Comparison of ENCODE assay signal across 13 cellular contexts in genomic region chr3:13217736-13218540, GRCh38.
DNase-seq lines count a peak whose midpoint lies in the region; ATAC-seq, FAIRE-seq and TF ChIP-seq lines count a peak whose summit lies in the region.
"Had no signal": no experiment of that assay in that cellular context is flagged by ENCODE, and none has a peak within 500 bp of the region (broad histone marks: within the 10 kb centered on the region; RNA-seq: fewer than 3 reads in every experiment).

No MANE protein-coding gene starts in this region.

- no peaks in the 10 kb centered on the region for H3K79me2 ChIP-seq in keratinocyte (ENCODE audit: control insufficient read depth, insufficient read depth, low read length)

- no peaks in the 10 kb centered on the region for H3K9me3 ChIP-seq in HEK293 (ENCODE audit: control insufficient read depth, insufficient read depth, low read depth, low read length)
- no peaks in the 10 kb centered on the region for H3K9me3 ChIP-seq in keratinocyte (ENCODE audit: control insufficient read depth, low read depth, low read length)

- H3K27ac ChIP-seq in HEK293 (ENCODE audit: extremely low read depth, low read depth, low read length) (no peak overlapping the region), keratinocyte (ENCODE audit: control insufficient read depth, insufficient read depth, low read length) (no peak overlapping the region)
- H3K27ac ChIP-seq: dorsolateral prefrontal cortex had no signal

- ATAC-seq in HG03108 (IDR thresholded peaks at IDR 0.05; ENCODE audit: unreplicated experiment), result no peak
- ATAC-seq: stimulated activated memory B cell treated with anti-CD40 and anti-IgM and Interleukin-4, amounts not matched to agents 10 μg/mL and 1 μg/mL and 100 μg/mL, for 72 hours had no signal

- H3K4me3 ChIP-seq in HEK293 (ENCODE audit: low read depth, low read length) (no peak overlapping the region), keratinocyte (ENCODE audit: control insufficient read depth in 2 of 3, extremely low read depth in 1 of 3, insufficient read depth in 2 of 3, low read depth in 1 of 3, low read length in 3 of 3) (no peak overlapping the region)
- H3K4me3 ChIP-seq: dorsolateral prefrontal cortex, lung had no signal

- H3K9me1 ChIP-seq in keratinocyte (ENCODE audit: control insufficient read depth, extremely low read depth, insufficient read depth, low read length), result no peaks in the 10 kb centered on the region

- H2AFZ ChIP-seq in keratinocyte (ENCODE audit: control insufficient read depth, low read length), result no peak overlapping the region

- H3K36me3 ChIP-seq in HEK293 (ENCODE audit: control insufficient read depth in 2 of 2, insufficient read depth in 1 of 2, low read length in 2 of 2) (no peaks in the 10 kb centered on the region), keratinocyte (ENCODE audit: control insufficient read depth in 2 of 2, extremely low read depth in 1 of 2, insufficient read depth in 2 of 2, low read length in 2 of 2) (no peaks in the 10 kb centered on the region)

- no peaks in the 10 kb centered on the region for H4K20me1 ChIP-seq in keratinocyte (ENCODE audit: control insufficient read depth, extremely low read depth, insufficient read depth, low read length)

- H3K9ac ChIP-seq in keratinocyte (ENCODE audit: control insufficient read depth, extremely low read depth, insufficient read depth, low read length), result no peak overlapping the region

- no peak for TF ChIP-seq CTCF in HEK293 (tag by site-specific recombination; IDR thresholded peaks at IDR 0.05)
- no peak for TF ChIP-seq CTCF in keratinocyte (optimal IDR thresholded peaks at IDR 0.05 in 1 of 3, IDR thresholded peaks at IDR 0.05 in 1 of 3, conservative IDR thresholded peaks at IDR 0.05 in 1 of 3; ENCODE audit: extremely low read depth in 1 of 3, insufficient read depth in 2 of 3, low read length in 3 of 3)

- peak overlapping the region; percentile 40 for H3K4me2 ChIP-seq in keratinocyte (ENCODE audit: control insufficient read depth, extremely low read depth, insufficient read depth, low read depth, low read length)

- CTCF ChIA-PET in HEK293 (lab: Yijun Ruan, JAX), result interaction anchor here (0.7 to 1.4 kb wide), 2 partner anchors 12 to 17 kb away, joined by 3 read pairs; no protein-coding TSS in a partner anchor

- DNase-seq in COLO668 (lab: John Stamatoyannopoulos, UW; ENCODE audit: unreplicated experiment) (peak; percentile 32), SW 1271 (lab: John Stamatoyannopoulos, UW) (peak; percentile 87 to 94), keratinocyte (ENCODE audit: low read depth, low spot score) (peak; percentile 81), NCI-H2029 (lab: John Stamatoyannopoulos, UW) (no peak), NK-92 (lab: John Stamatoyannopoulos, UW; ENCODE audit: unreplicated experiment) (no peak), T-helper 2 cell (no peak)
- DNase-seq: activated naive CD8-positive, alpha-beta T cell treated with anti-CD3 and anti-CD28 coated beads, Interleukin-2, amount 10 ng/mL, durations not matched to agents 7 days and 5 days; dorsolateral prefrontal cortex; stimulated activated CD4-positive, alpha-beta T cell treated with anti-CD3 and anti-CD28 coated beads, Interleukin-1b, Interleukin-23, amount 100 ng/mL, for 48 hours had no signal

- FAIRE-seq in keratinocyte (lab: Jason Lieb, UNC), result peak; percentile 90

- H3K4me1 ChIP-seq in HEK293 (ENCODE audit: control insufficient read depth, insufficient read depth, low read length) (no peaks in the 10 kb centered on the region), keratinocyte (ENCODE audit: control insufficient read depth, extremely low read depth, insufficient read depth, low read length) (peaks cover 18% of the 10 kb centered on the region)

- dilution Hi-C loops in keratinocyte (cut with MboI; ENCODE audit: extremely low pct_ligation_motif_present, low sequenced_read_pairs), result no loop called here

- H3K27me3 ChIP-seq in keratinocyte (ENCODE audit: control insufficient read depth, extremely low read depth, insufficient read depth, low read length), result no peaks in the 10 kb centered on the region
- H3K27me3 ChIP-seq: dorsolateral prefrontal cortex had no signal

- POLR2A ChIA-PET in HEK293 (lab: Yijun Ruan, JAX), result no interaction called here

TF ChIP-seq in HEK293, 187 proteins besides CTCF, POLR2A, EP300 and RAD21:
- TF ChIP-seq, protein P1, sequence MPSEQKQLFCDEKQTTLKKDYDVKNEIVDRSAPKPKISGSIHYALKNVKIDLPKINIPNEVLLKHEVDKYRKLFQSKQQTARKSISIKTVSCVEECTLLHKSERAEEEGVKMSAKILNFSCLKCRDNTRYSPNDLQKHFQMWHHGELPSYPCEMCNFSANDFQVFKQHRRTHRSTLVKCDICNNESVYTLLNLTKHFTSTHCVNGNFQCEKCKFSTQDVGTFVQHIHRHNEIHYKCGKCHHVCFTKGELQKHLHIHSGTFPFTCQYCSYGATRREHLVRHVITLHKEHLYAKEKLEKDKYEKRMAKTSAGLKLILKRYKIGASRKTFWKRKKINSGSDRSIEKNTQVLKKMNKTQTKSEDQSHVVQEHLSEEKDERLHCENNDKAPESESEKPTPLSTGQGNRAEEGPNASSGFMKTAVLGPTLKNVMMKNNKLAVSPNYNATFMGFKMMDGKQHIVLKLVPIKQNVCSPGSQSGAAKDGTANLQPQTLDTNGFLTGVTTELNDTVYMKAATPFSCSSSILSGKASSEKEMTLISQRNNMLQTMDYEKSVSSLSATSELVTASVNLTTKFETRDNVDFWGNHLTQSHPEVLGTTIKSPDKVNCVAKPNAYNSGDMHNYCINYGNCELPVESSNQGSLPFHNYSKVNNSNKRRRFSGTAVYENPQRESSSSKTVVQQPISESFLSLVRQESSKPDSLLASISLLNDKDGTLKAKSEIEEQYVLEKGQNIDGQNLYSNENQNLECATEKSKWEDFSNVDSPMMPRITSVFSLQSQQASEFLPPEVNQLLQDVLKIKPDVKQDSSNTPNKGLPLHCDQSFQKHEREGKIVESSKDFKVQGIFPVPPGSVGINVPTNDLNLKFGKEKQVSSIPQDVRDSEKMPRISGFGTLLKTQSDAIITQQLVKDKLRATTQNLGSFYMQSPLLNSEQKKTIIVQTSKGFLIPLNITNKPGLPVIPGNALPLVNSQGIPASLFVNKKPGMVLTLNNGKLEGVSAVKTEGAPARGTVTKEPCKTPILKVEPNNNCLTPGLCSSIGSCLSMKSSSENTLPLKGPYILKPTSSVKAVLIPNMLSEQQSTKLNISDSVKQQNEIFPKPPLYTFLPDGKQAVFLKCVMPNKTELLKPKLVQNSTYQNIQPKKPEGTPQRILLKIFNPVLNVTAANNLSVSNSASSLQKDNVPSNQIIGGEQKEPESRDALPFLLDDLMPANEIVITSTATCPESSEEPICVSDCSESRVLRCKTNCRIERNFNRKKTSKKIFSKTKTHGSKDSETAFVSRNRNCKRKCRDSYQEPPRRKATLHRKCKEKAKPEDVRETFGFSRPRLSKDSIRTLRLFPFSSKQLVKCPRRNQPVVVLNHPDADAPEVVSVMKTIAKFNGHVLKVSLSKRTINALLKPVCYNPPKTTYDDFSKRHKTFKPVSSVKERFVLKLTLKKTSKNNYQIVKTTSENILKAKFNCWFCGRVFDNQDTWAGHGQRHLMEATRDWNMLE (tag by site-specific recombination; conservative IDR thresholded peaks at IDR 0.05; ENCODE audit: low read depth), result no peak
- TF ChIP-seq ZNF600 (tag by site-specific recombination; IDR thresholded peaks at IDR 0.05), result no peak
- TF ChIP-seq GLIS1 (tag by site-specific recombination; IDR thresholded peaks at IDR 0.05), result peak; percentile 79
- no peak for TF ChIP-seq ZNF394 (tag by site-specific recombination; IDR thresholded peaks at IDR 0.05; ENCODE audit: borderline replicate concordance)
- no peak for TF ChIP-seq ZNF311 (tag by site-specific recombination; IDR thresholded peaks at IDR 0.05; ENCODE audit: borderline replicate concordance)
- TF ChIP-seq HOXC10 (CRISPR knock-in tag; IDR thresholded peaks at IDR 0.05), result no peak
- no peak for TF ChIP-seq ZNF426 (tag by site-specific recombination; IDR thresholded peaks at IDR 0.05)
- TF ChIP-seq ZNF555 (tag by site-specific recombination; conservative IDR thresholded peaks at IDR 0.05), result no peak
- peak; percentile 32; the same call in 1 of the 2 replicates for TF ChIP-seq ZIC2 (tag by site-specific recombination; IDR thresholded peaks at IDR 0.05)
- TF ChIP-seq ZNF248 (tag by site-specific recombination; IDR thresholded peaks at IDR 0.05), result no peak
- TF ChIP-seq, protein P2, sequence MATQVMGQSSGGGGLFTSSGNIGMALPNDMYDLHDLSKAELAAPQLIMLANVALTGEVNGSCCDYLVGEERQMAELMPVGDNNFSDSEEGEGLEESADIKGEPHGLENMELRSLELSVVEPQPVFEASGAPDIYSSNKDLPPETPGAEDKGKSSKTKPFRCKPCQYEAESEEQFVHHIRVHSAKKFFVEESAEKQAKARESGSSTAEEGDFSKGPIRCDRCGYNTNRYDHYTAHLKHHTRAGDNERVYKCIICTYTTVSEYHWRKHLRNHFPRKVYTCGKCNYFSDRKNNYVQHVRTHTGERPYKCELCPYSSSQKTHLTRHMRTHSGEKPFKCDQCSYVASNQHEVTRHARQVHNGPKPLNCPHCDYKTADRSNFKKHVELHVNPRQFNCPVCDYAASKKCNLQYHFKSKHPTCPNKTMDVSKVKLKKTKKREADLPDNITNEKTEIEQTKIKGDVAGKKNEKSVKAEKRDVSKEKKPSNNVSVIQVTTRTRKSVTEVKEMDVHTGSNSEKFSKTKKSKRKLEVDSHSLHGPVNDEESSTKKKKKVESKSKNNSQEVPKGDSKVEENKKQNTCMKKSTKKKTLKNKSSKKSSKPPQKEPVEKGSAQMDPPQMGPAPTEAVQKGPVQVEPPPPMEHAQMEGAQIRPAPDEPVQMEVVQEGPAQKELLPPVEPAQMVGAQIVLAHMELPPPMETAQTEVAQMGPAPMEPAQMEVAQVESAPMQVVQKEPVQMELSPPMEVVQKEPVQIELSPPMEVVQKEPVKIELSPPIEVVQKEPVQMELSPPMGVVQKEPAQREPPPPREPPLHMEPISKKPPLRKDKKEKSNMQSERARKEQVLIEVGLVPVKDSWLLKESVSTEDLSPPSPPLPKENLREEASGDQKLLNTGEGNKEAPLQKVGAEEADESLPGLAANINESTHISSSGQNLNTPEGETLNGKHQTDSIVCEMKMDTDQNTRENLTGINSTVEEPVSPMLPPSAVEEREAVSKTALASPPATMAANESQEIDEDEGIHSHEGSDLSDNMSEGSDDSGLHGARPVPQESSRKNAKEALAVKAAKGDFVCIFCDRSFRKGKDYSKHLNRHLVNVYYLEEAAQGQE (tag by site-specific recombination; IDR thresholded peaks at IDR 0.05), result no peak
- no peak for TF ChIP-seq SP2 (tag by site-specific recombination; IDR thresholded peaks at IDR 0.05)
- TF ChIP-seq ZNF202 (tag by site-specific recombination; IDR thresholded peaks at IDR 0.05; ENCODE audit: borderline replicate concordance), result no peak
- TF ChIP-seq ZNF654 (tag by site-specific recombination; IDR thresholded peaks at IDR 0.05; ENCODE audit: low read depth), result no peak

Comparison
In these comparisons a context has a peak if more than half of its experiments do, and no peak if none do; other contexts are left out.
1. DNase-seq: peak in COLO668 (single experiment), SW 1271 (2 of 2) and keratinocyte (single experiment); none in NCI-H2029 (single experiment), NK-92 (single experiment) and T-helper 2 cell (0 of 5).